In genomic region chr17:66691644-66692500, GRCh38 we compare ENCODE assay signal across 9 cellular contexts.
DNase-seq lines count a peak whose midpoint lies in the region; ATAC-seq, FAIRE-seq and TF ChIP-seq lines count a peak whose summit lies in the region.
"Had no signal": no experiment of that assay in that cellular context is flagged by ENCODE, and none has a peak within 500 bp of the region (broad histone marks: within the 10 kb centered on the region; RNA-seq: fewer than 3 reads in every experiment).

No MANE protein-coding gene starts in this region.

- H3K36me3 Mint-ChIP-seq in osteocyte (ENCODE audit: unreplicated experiment), result peaks cover 50% of the 10 kb centered on the region

- no peak for TF ChIP-seq CTCF in osteocyte (IDR thresholded peaks at IDR 0.05)

- DNase-seq in GM18507 (ENCODE audit: extremely low spot score, insufficient read length, low read depth), result no peak
- peak; percentile 89 for DNase-seq in NCI-H69 (lab: John Stamatoyannopoulos, UW)
- peak; percentile 86 for DNase-seq in dermis blood vessel endothelial cell
- DNase-seq in osteocyte (ENCODE audit: extremely low spot score, unreplicated experiment), result peak; percentile 75
- DNase-seq in kidney glomerular epithelial cell (lab: John Stamatoyannopoulos, UW), result no peak
- no peak for DNase-seq in activated effector memory CD4-positive, alpha-beta T cell treated with anti-CD3 and anti-CD28 coated beads, Interleukin-2, amount 50 U/mL, for 16 hours

- no peak overlapping the region for H3K4me3 Mint-ChIP-seq in osteocyte (ENCODE audit: unreplicated experiment)

- peak overlapping the region; percentile 83 for H3K27ac Mint-ChIP-seq in osteocyte (ENCODE audit: unreplicated experiment)

- H3K4me1 Mint-ChIP-seq in osteocyte (ENCODE audit: unreplicated experiment), result peaks cover 19% of the 10 kb centered on the region

- H3K9me3 Mint-ChIP-seq in osteocyte (ENCODE audit: unreplicated experiment), result no peaks in the 10 kb centered on the region

- H3K27me3 Mint-ChIP-seq in osteocyte (ENCODE audit: unreplicated experiment), result no peaks in the 10 kb centered on the region

- ATAC-seq in GM18498 (IDR thresholded peaks at IDR 0.05; ENCODE audit: unreplicated experiment) (no peak), GM19035 (IDR thresholded peaks at IDR 0.05; ENCODE audit: unreplicated experiment) (no peak)
- ATAC-seq: K562 had no signal

- FAIRE-seq in GM18507 (lab: Jason Lieb, UNC), result peak; percentile 26
- FAIRE-seq: K562 had no signal

Comparison
In these comparisons a context has a peak if more than half of its experiments do, and no peak if none do; other contexts are left out.
1. DNase-seq: peak in NCI-H69 (single experiment), dermis blood vessel endothelial cell (single experiment) and osteocyte (single experiment); none in GM18507 (single experiment), kidney glomerular epithelial cell (single experiment) and activated effector memory CD4-positive, alpha-beta T cell treated with anti-CD3 and anti-CD28 coated beads, Interleukin-2, amount 50 U/mL, for 16 hours (single experiment).